In genomic region chr1:16366722-16367257, GRCh38 we compare ENCODE assay signal across 8 cellular contexts. TPM values are rescaled to one million over a fixed set of nuclear protein-coding genes. Genes with fewer than 3 reads are reported as not detected.
DNase-seq lines count a peak whose midpoint lies in the region; ATAC-seq and TF ChIP-seq lines count a peak whose summit lies in the region.

A gene with protein sequence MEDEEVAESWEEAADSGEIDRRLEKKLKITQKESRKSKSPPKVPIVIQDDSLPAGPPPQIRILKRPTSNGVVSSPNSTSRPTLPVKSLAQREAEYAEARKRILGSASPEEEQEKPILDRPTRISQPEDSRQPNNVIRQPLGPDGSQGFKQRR (plus strand): TSS chr1:16367242. CDS start chr1:16367258, 16 bp downstream.

- no peaks in the 10 kb centered on the region for H3K9me2 ChIP-seq in SU-DHL-6 (replicated peaks; ENCODE audit: insufficient read depth, low read length)

- peak within 1 kb of the TSS; percentile 95 for H3K9ac ChIP-seq in SU-DHL-6 (ENCODE audit: low read length)

- H3K27me3 Mint-ChIP-seq in activated naive CD8-positive, alpha-beta T cell treated with anti-CD3 and anti-CD28 coated beads for 36 hours = no peaks in the 10 kb centered on the region

- no peaks in the 10 kb centered on the region for H3K36me3 ChIP-seq in SU-DHL-6 (ENCODE audit: low read length)

- H3K4me1 Mint-ChIP-seq in activated naive CD8-positive, alpha-beta T cell treated with anti-CD3 and anti-CD28 coated beads for 36 hours = peaks cover 31% of the 10 kb centered on the region

- peaks cover 20% of the 10 kb centered on the region; the same call in 1 of the 2 replicates for H4K20me1 ChIP-seq in SU-DHL-6 (ENCODE audit: low read depth, low read length)

- peaks cover 27% of the 10 kb centered on the region for H3K36me3 Mint-ChIP-seq in activated naive CD8-positive, alpha-beta T cell treated with anti-CD3 and anti-CD28 coated beads for 36 hours

- H3K4me2 ChIP-seq in SU-DHL-6 (ENCODE audit: low read depth, low read length, poor library complexity, severe bottlenecking) = peak within 1 kb of the TSS; percentile 87

- H3F3A ChIP-seq in SU-DHL-6 (ENCODE audit: insufficient read depth) = no peaks in the 10 kb centered on the region

- H3K9me3 ChIP-seq in SU-DHL-6 (ENCODE audit: insufficient read depth, low read length) = no peaks in the 10 kb centered on the region

- H3K27me3 ChIP-seq in SU-DHL-6 (ENCODE audit: low read length) = no peaks in the 10 kb centered on the region

- H3K4me3 ChIP-seq in SU-DHL-6 (ENCODE audit: insufficient read depth, low read length, poor library complexity, severe bottlenecking) = peak within 1 kb of the TSS; percentile 89

- peak; percentile 99 for DNase-seq in GM04504 (ENCODE audit: low read depth)
- peak; percentile 99 for DNase-seq in NCI-H128 (lab: John Stamatoyannopoulos, UW; ENCODE audit: unreplicated experiment)
- peak; percentile 95 for DNase-seq in activated naive CD8-positive, alpha-beta T cell treated with anti-CD3 and anti-CD28 coated beads for 36 hours
- peak; percentile 99 for DNase-seq in glomerular visceral epithelial cell (ENCODE audit: extremely low spot score)
- peak; percentile 97 for DNase-seq in occipital lobe (lab: John Stamatoyannopoulos, UW)

- H2AFZ ChIP-seq in SU-DHL-6 (ENCODE audit: low read depth, low read length, severe bottlenecking) = peak within 1 kb of the TSS; percentile 85

- peaks cover 45% of the 10 kb centered on the region for H3K79me2 ChIP-seq in SU-DHL-6 (ENCODE audit: insufficient read depth, low read length)

- peak within 1 kb of the TSS; percentile 73 for H3K27ac ChIP-seq in SU-DHL-6 (ENCODE audit: low read depth, low read length)
- peak within 1 kb of the TSS; percentile 84 for H3K27ac ChIP-seq in temporal lobe (ENCODE audit: low read depth, low read length)

- TF ChIP-seq CTCF in SU-DHL-6 (IDR thresholded peaks at IDR 0.05; ENCODE audit: insufficient read depth, low read length, poor library complexity, severe bottlenecking) = no peak

- H3K4me3 Mint-ChIP-seq in activated naive CD8-positive, alpha-beta T cell treated with anti-CD3 and anti-CD28 coated beads for 36 hours = peak within 1 kb of the TSS; percentile 94

- H3K9me3 Mint-ChIP-seq in activated naive CD8-positive, alpha-beta T cell treated with anti-CD3 and anti-CD28 coated beads for 36 hours = no peaks in the 10 kb centered on the region

- H3K27ac Mint-ChIP-seq in activated naive CD8-positive, alpha-beta T cell treated with anti-CD3 and anti-CD28 coated beads for 36 hours = peak within 1 kb of the TSS; percentile 99

- ATAC-seq in HG02759 (IDR thresholded peaks at IDR 0.05; ENCODE audit: unreplicated experiment) = peak; percentile 75

RNA-seq across cellular contexts. Expression of the gene that starts here (rescaled TPM):
- 100 to 1,000 TPM; 190 to 196 TPM for total RNA-seq in activated naive CD8-positive, alpha-beta T cell treated with anti-CD3 and anti-CD28 coated beads for 36 hours
- 5.1 TPM for total RNA-seq in occipital lobe
- total RNA-seq in temporal lobe = 7.4 TPM

Comparison
In these comparisons a context has a peak if more than half of its experiments do, and no peak if none do; other contexts are left out.
1. Peak in every context shown above with its lines: DNase-seq, ATAC-seq, H3K4me3 ChIP-seq and H3K27ac ChIP-seq.
2. RNA of the gene that starts here (total RNA-seq): 190 to 196 TPM in activated naive CD8-positive, alpha-beta T cell treated with anti-CD3 and anti-CD28 coated beads for 36 hours; 7.4 TPM in temporal lobe (single experiment) and 5.1 TPM in occipital lobe (single experiment); every median in the first group is over 10 times any median in the second.